ENCODE assay signal across 27 cellular contexts in the genomic region with DNA sequence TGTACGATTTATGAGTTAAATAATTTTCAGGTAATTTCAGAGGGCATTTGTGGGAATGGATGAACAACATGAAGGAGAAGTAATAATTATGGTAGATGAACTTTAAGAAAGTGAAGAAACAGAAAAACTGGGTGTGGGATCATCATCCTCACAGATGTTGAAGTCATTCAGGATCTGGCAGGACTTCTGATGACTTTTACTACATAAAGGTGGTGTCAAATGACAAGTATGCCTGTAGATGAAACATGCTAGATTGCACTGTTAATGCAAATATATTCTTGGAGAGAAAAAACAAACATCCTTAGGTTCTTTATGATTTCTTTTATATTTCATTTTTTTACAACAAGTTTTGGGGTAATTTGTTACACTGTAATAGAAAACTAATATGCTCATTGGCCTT.
"Had no signal": no experiment of that assay in that cellular context is flagged by ENCODE, and none has a peak within 500 bp of the region (broad histone marks: within the 10 kb centered on the region; RNA-seq: fewer than 3 reads in every experiment).

No MANE protein-coding gene starts in this region.

- H3K27ac ChIP-seq: brain microvascular endothelial cell, coronary artery, dorsolateral prefrontal cortex, esophagus muscularis mucosa, gastroesophageal sphincter, heart right ventricle, hepatocyte, WERI-Rb-1 had no signal

- H3K4me1 ChIP-seq: esophagus muscularis mucosa, gastroesophageal sphincter, heart right ventricle had no signal

- ATAC-seq: activated CD4-positive, CD25-positive, alpha-beta regulatory T cell treated with anti-CD3 and anti-CD28 coated beads, Interleukin-2, amount 50 U/mL, for 24 hours; activated CD8-positive, alpha-beta T cell treated with anti-CD3 and anti-CD28 coated beads for 36 hours; activated T-cell treated with anti-CD3 and anti-CD28 coated beads, Interleukin-2, amount 50 U/mL, for 4 hours; activated T-helper 17 cell treated with anti-CD3 and anti-CD28 coated beads, Interleukin-2, amount 50 U/mL, for 72 hours; gastroesophageal sphincter; heart right ventricle had no signal

- H3K9me3 ChIP-seq: esophagus muscularis mucosa, gastroesophageal sphincter, heart right ventricle had no signal

- H3K36me3 ChIP-seq: brain microvascular endothelial cell, esophagus muscularis mucosa, gastroesophageal sphincter, heart right ventricle, WERI-Rb-1 had no signal

- H3K4me3 ChIP-seq: coronary artery, dorsolateral prefrontal cortex, esophagus muscularis mucosa, gastroesophageal sphincter, heart right ventricle, hepatocyte had no signal

- DNase-seq: activated B cell treated with CpG ODN at 0.5 μM for 24 hours; activated CD4-positive, alpha-beta T cell treated with anti-CD3 and anti-CD28 coated beads for 48 hours; activated CD4-positive, alpha-beta T cell treated with anti-CD3 and anti-CD28 coated beads, Interleukin-2, amount 50 U/mL, for 1 hour; activated CD4-positive, alpha-beta T cell treated with anti-CD3 and anti-CD28 coated beads, Interleukin-2, amount 50 U/mL, for 48 hours; activated CD8-positive, alpha-beta memory T cell treated with anti-CD3 and anti-CD28 coated beads for 24 hours; activated CD8-positive, alpha-beta T cell treated with anti-CD3 and anti-CD28 coated beads for 36 hours; activated effector memory CD4-positive, alpha-beta T cell treated with Interleukin-2 at 50 U/mL for 16 hours; activated gamma-delta T cell treated with Interleukin-2 at 50 U/mL for 16 hours; activated naive CD4-positive, alpha-beta T cell treated with anti-CD3 and anti-CD28 coated beads, Interleukin-2, amount 50 U/mL, for 16 hours; activated naive CD4-positive, alpha-beta T cell treated with Interleukin-2 at 50 U/mL for 16 hours; activated T-cell treated with anti-CD3 and anti-CD28 coated beads, Interleukin-2, amount 50 U/mL, for 4 hours; amniotic stem cell; anterior cingulate cortex; brain microvascular endothelial cell; dorsolateral prefrontal cortex; effector memory CD4-positive, alpha-beta T cell; endodermal cell; foreskin melanocyte; heart right ventricle; T1000; WERI-Rb-1 had no signal
